ENCODE assay signal across 15 cellular contexts in the genomic region with DNA sequence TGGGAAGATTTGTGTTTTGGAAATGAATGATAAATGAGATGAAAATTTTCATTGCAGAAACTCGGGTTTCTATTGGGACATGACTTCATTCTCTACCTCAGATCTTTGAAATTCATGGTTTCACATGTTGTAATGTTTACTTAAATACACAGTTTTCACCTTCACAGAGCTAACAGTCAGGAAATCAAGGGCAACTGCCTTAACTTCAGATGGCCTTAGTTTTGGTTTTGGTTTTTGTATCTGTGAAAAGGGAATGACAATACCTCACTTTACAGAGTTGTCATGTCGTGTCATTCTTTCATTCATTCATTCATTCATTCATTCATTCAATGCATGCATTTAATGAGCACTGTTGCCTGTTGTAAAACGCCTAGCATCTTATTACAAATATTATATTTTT. TPM values are rescaled to one million over a fixed set of nuclear protein-coding genes. Genes with fewer than 3 reads are reported as not detected.
DNase-seq lines count a peak whose midpoint lies in the region; ATAC-seq, FAIRE-seq and TF ChIP-seq lines count a peak whose summit lies in the region.
"Had no signal": no experiment of that assay in that cellular context is flagged by ENCODE, and none has a peak within 500 bp of the region (broad histone marks: within the 10 kb centered on the region; RNA-seq: fewer than 3 reads in every experiment).

No MANE protein-coding gene starts in this region.

- H3K36me3 Mint-ChIP-seq in CD14-positive monocyte = no peaks in the 10 kb centered on the region
- no peaks in the 10 kb centered on the region for H3K36me3 Mint-ChIP-seq in CD4-positive, alpha-beta T cell (ENCODE audit: low read depth)
- no peaks in the 10 kb centered on the region for H3K36me3 Mint-ChIP-seq in chondrocyte (ENCODE audit: low read depth)
- H3K36me3 Mint-ChIP-seq: activated naive CD4-positive, alpha-beta T cell treated with anti-CD3 and anti-CD28 coated beads, Interleukin-2, amount 50 U/mL, for 24 hours had no signal

- no peak overlapping the region for H3K27ac ChIP-seq in CD4-positive, alpha-beta T cell (ENCODE audit: low read depth, low read length)

- no peak for DNase-seq in GM12892 (ENCODE audit: insufficient read length)
- DNase-seq in CD14-positive monocyte (ENCODE audit: low spot score) = no peak
- DNase-seq in DMS153 (lab: John Stamatoyannopoulos, UW) = no peak
- DNase-seq in CD4-positive, alpha-beta T cell = no peak
- no peak for DNase-seq in chondrocyte (ENCODE audit: low spot score)
- DNase-seq: KBM-7; mesendoderm; NCI-H2081 treated with DMSO at 0.1 percent for 48 hours; stimulated activated CD4-positive, alpha-beta T cell treated with anti-CD3 and anti-CD28 coated beads, Interleukin-15, amount 100 ng/mL, for 24 hours; SW 1271 had no signal

- no peaks in the 10 kb centered on the region for H3K27me3 ChIP-seq in CD4-positive, alpha-beta T cell (ENCODE audit: control insufficient read depth, insufficient read depth, low read length)

- no peak overlapping the region for H3K4me3 Mint-ChIP-seq in CD14-positive monocyte
- no peak overlapping the region for H3K4me3 Mint-ChIP-seq in CD4-positive, alpha-beta T cell
- H3K4me3 Mint-ChIP-seq in chondrocyte (ENCODE audit: unreplicated experiment) = no peak overlapping the region
- H3K4me3 Mint-ChIP-seq: activated naive CD4-positive, alpha-beta T cell treated with anti-CD3 and anti-CD28 coated beads, Interleukin-2, amount 50 U/mL, for 24 hours had no signal

- FAIRE-seq in GM12892 (lab: Jason Lieb, UNC) = peak; percentile 78

- no peak for TF ChIP-seq POLR2A in GM12892 (IDR thresholded peaks at IDR 0.05; ENCODE audit: low read depth, low read length)

- H3K27me3 Mint-ChIP-seq in CD14-positive monocyte (ENCODE audit: low read depth in 3 of 3) (peaks cover 0 to 8% (median 2%) of the 10 kb centered on the region in 3 donors), chondrocyte (ENCODE audit: low read depth) (peaks cover 21% of the 10 kb centered on the region)
- H3K27me3 Mint-ChIP-seq in CD4-positive, alpha-beta T cell = no peaks in the 10 kb centered on the region
- H3K27me3 Mint-ChIP-seq: activated naive CD4-positive, alpha-beta T cell treated with anti-CD3 and anti-CD28 coated beads, Interleukin-2, amount 50 U/mL, for 24 hours had no signal

- no peak overlapping the region for H3K27ac Mint-ChIP-seq in CD14-positive monocyte
- H3K27ac Mint-ChIP-seq in CD4-positive, alpha-beta T cell = no peak overlapping the region
- no peak overlapping the region for H3K27ac Mint-ChIP-seq in chondrocyte (ENCODE audit: unreplicated experiment)
- H3K27ac Mint-ChIP-seq: activated naive CD4-positive, alpha-beta T cell treated with anti-CD3 and anti-CD28 coated beads, Interleukin-2, amount 50 U/mL, for 24 hours had no signal

- ATAC-seq in GM19025 (IDR thresholded peaks at IDR 0.05; ENCODE audit: low read depth, unreplicated experiment) = peak; percentile 66
- peak; percentile 66 for ATAC-seq in HG02678 (IDR thresholded peaks at IDR 0.05; ENCODE audit: unreplicated experiment)
- ATAC-seq in HG03460 (IDR thresholded peaks at IDR 0.05; ENCODE audit: unreplicated experiment) = peak; percentile 64
- ATAC-seq in CD4-positive, alpha-beta T cell (ENCODE audit: poor library complexity) = no peak

- no peaks in the 10 kb centered on the region for H3K9me3 Mint-ChIP-seq in CD14-positive monocyte
- no peaks in the 10 kb centered on the region for H3K9me3 Mint-ChIP-seq in CD4-positive, alpha-beta T cell
- H3K9me3 Mint-ChIP-seq in chondrocyte (ENCODE audit: low read depth) = no peaks in the 10 kb centered on the region
- H3K9me3 Mint-ChIP-seq: activated naive CD4-positive, alpha-beta T cell treated with anti-CD3 and anti-CD28 coated beads, Interleukin-2, amount 50 U/mL, for 24 hours had no signal

- no peak for TF ChIP-seq CTCF in CD14-positive monocyte (IDR thresholded peaks at IDR 0.05)
- TF ChIP-seq CTCF in CD4-positive, alpha-beta T cell (IDR thresholded peaks at IDR 0.05) = no peak
- TF ChIP-seq CTCF in chondrocyte (IDR thresholded peaks at IDR 0.05) = no peak

- H3K4me1 Mint-ChIP-seq in CD14-positive monocyte (no peaks in the 10 kb centered on the region), chondrocyte (ENCODE audit: low read depth) (no peaks in the 10 kb centered on the region)
- H3K4me1 Mint-ChIP-seq in CD4-positive, alpha-beta T cell (ENCODE audit: low read depth) = no peaks in the 10 kb centered on the region

- POLR2A ChIA-PET in CD4-positive, alpha-beta T cell (lab: Charles Lee) = no interaction called here

- intact Hi-C loops in CD14-positive monocyte (cut with micrococcal nuclease) = no loop called here
- intact Hi-C loops in CD4-positive, alpha-beta T cell (cut with DNase I, micrococcal nuclease) = no loop called here

- H3K9me3 ChIP-seq in CD4-positive, alpha-beta T cell (ENCODE audit: control insufficient read depth, low read length) = no peaks in the 10 kb centered on the region

- CTCF ChIA-PET in CD4-positive, alpha-beta T cell (lab: Charles Lee) = interaction anchor here (0.9 kb wide), 1 partner anchor 32 kb away, joined by 3 read pairs; no protein-coding TSS in a partner anchor

RNA-seq across cellular contexts. Expression of a gene that starts 41.9 kb away (rescaled TPM):
- 1.5 TPM for polyA plus RNA-seq in GM12892 (2012; ENCODE audit: missing spikeins)
- polyA plus RNA-seq in CD14-positive monocyte = not detected
- under 1 TPM; 0.08 to 0.44 TPM for total RNA-seq in CD4-positive, alpha-beta T cell
- total RNA-seq in chondrocyte = 0.41 to 0.67 TPM (median 0.44 TPM) in 3 replicates
- total RNA-seq: Daoy had no signal
